ENCODE assay signal across 16 cellular contexts in the genomic region with DNA sequence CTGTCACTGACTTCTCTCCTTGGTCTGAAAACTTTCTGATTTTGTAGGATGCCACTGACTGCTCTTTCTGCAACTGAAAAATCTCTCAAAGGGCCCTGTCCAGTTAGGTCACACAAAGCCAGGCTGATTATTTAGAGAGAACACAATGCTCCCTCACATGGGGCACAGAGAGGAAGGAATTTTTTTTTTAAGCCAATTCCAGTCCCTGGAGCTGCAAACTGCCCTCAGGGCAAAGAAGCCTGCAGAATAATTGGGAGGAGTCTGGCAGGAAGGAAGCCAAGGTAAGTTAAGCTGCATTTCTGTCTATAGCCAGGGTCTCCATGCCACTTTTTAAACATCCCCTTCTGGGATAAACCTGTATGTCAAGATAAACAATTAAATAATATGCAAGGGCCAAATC.
DNase-seq lines count a peak whose midpoint lies in the region.
"Had no signal": no experiment of that assay in that cellular context is flagged by ENCODE, and none has a peak within 500 bp of the region (broad histone marks: within the 10 kb centered on the region; RNA-seq: fewer than 3 reads in every experiment).

No MANE protein-coding gene starts in this region.

- DNase-seq in ELR (ENCODE audit: low read depth) (peak; percentile 15), SK-MEL-5 (ENCODE audit: low read depth, low spot score) (peak; percentile 95), globus pallidus (ENCODE audit: low spot score) (peak; percentile 88), putamen (ENCODE audit: low spot score) (peak; percentile 84), mesenteric fat pad (ENCODE audit: low spot score) (no peak), NCI-H510A (lab: John Stamatoyannopoulos, UW) (no peak), D341Med (ENCODE audit: low spot score) (no peak), OCI-M2 (lab: John Stamatoyannopoulos, UW; ENCODE audit: unreplicated experiment) (no peak)
- DNase-seq: activated CD8-positive, alpha-beta T cell treated with anti-CD3 and anti-CD28 coated beads for 36 hours; activated naive CD8-positive, alpha-beta T cell treated with anti-CD3 and anti-CD28 coated beads, Interleukin-2, amount 50 U/mL, for 24 hours; cerebellar nuclear complex; HCEC 1CT; NCI-H1417 treated with DMSO at 0.1 percent for 48 hours; NCI-H345; SK-N-SH; stimulated activated CD4-positive, alpha-beta T cell treated with anti-CD3 and anti-CD28 coated beads, Interleukin-2, amount 100 ng/mL, for 48 hours had no signal

- in situ Hi-C loops in SK-MEL-5 (cut with HindIII; ENCODE audit: low pct_unique_long_range_greater_than_20kb, low sequenced_read_pairs) = no loop called here

Comparison
In these comparisons a context has a peak if more than half of its experiments do, and no peak if none do; other contexts are left out.
1. DNase-seq: peak in ELR (single experiment), SK-MEL-5 (single experiment), globus pallidus (single experiment) and putamen (single experiment); none in mesenteric fat pad (single experiment), NCI-H510A (single experiment), D341Med (single experiment) and OCI-M2 (single experiment).